In the genomic region with DNA sequence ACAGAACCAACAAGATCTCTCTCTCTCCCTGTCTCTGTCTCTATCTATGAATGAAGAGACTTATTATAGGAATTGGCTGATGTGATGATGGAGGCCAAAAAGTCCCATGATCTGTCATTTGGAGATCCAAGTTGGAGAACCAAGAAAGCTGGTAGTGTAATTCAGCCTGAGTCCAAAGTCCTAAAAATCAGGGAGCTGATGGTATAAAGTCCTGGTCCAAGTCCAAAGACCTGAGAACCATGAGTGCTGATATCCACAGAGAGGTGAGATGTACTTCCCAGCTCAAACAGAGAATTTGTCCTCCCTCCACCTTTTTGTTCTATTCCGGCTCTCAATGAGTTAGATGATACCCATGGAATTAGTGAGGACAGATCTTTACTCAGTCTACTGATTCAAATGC, we compare ENCODE assay signal across 1 cellular context.
TF ChIP-seq lines count a peak whose summit lies in the region.

No MANE protein-coding gene starts in this region.

TF ChIP-seq in IMR-90, 13 proteins besides CTCF, POLR2A, EP300 and RAD21 (continued from another document):
- TF ChIP-seq, protein P1, sequence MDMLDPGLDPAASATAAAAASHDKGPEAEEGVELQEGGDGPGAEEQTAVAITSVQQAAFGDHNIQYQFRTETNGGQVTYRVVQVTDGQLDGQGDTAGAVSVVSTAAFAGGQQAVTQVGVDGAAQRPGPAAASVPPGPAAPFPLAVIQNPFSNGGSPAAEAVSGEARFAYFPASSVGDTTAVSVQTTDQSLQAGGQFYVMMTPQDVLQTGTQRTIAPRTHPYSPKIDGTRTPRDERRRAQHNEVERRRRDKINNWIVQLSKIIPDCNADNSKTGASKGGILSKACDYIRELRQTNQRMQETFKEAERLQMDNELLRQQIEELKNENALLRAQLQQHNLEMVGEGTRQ (IDR thresholded peaks at IDR 0.05; ENCODE audit: low read depth, low read length): no peak
- TF ChIP-seq MXI1 (IDR thresholded peaks at IDR 0.05; ENCODE audit: borderline replicate concordance, low read depth, low read length) (no peak), SMC3 (IDR thresholded peaks at IDR 0.05; ENCODE audit: low read depth, low read length) (no peak), MAFK (IDR thresholded peaks at IDR 0.05; ENCODE audit: low read depth, low read length) (no peak), FOS (IDR thresholded peaks at IDR 0.05; ENCODE audit: low read depth, low read length) (no peak), MAZ (IDR thresholded peaks at IDR 0.05; ENCODE audit: borderline replicate concordance, low read depth, low read length) (no peak), NFE2L2 (IDR thresholded peaks at IDR 0.05; ENCODE audit: low read depth, low read length) (no peak), CHD1 (IDR thresholded peaks at IDR 0.05; ENCODE audit: low read depth, low read length) (no peak)
